In genomic region chr3:11593318-11594034, GRCh38 we compare ENCODE assay signal across 14 cellular contexts. TPM values are rescaled to one million over a fixed set of nuclear protein-coding genes. Genes with fewer than 3 reads are reported as not detected.
DNase-seq lines count a peak whose midpoint lies in the region; ATAC-seq, FAIRE-seq and TF ChIP-seq lines count a peak whose summit lies in the region.
"Had no signal": no experiment of that assay in that cellular context is flagged by ENCODE, and none has a peak within 500 bp of the region (broad histone marks: within the 10 kb centered on the region; RNA-seq: fewer than 3 reads in every experiment).

No MANE protein-coding gene starts in this region.

- peaks cover 44% of the 10 kb centered on the region for H3K36me3 Mint-ChIP-seq in endothelial cell (ENCODE audit: low read depth, unreplicated experiment)
- H3K36me3 Mint-ChIP-seq in osteocyte (ENCODE audit: unreplicated experiment), result peaks cover 40% of the 10 kb centered on the region

- H3K9me3 Mint-ChIP-seq in endothelial cell (ENCODE audit: unreplicated experiment) (peaks cover 3% of the 10 kb centered on the region), osteocyte (ENCODE audit: unreplicated experiment) (peaks cover 3% of the 10 kb centered on the region)

- peaks cover 25% of the 10 kb centered on the region for H4K20me1 ChIP-seq in HepG2 (ENCODE audit: insufficient read depth, low read length)

- H3K27me3 Mint-ChIP-seq in endothelial cell (ENCODE audit: unreplicated experiment), result peaks cover 20% of the 10 kb centered on the region
- no peaks in the 10 kb centered on the region for H3K27me3 Mint-ChIP-seq in osteocyte (ENCODE audit: unreplicated experiment)
- H3K27me3 Mint-ChIP-seq: activated naive CD8-positive, alpha-beta T cell treated with anti-CD3 and anti-CD28 coated beads, Interleukin-2, amount 50 U/mL, for 24 hours had no signal

- POLR2A ChIA-PET in HepG2 (lab: Yijun Ruan, JAX), result interaction anchor here (0.9 kb wide), 1 partner anchor 35 kb away, joined by 3 read pairs; no protein-coding TSS in a partner anchor

- no peak for FAIRE-seq in HepG2 (lab: Jason Lieb, UNC)

- in situ Hi-C loops in HepG2 (cut with HindIII; ENCODE audit: extremely low pct_ligation_motif_present, low pct_unique_long_range_greater_than_20kb), result loop anchor here (5.0 kb wide), 1 partner anchor 49 kb away; the partner anchor contains the start of gene VGLL4

- no TSS peak for BruUV-seq in HepG2 (replicated peaks; lab: Mats Ljungman, UMichigan)

- peaks cover 9 to 36% of the 10 kb centered on the region in 2 experiments for H3K36me3 ChIP-seq in HepG2 (replicated peaks in 1 of 2; ENCODE audit: control insufficient read depth in 1 of 2, insufficient read depth in 2 of 2, low read length in 2 of 2)
- no peaks in the 10 kb centered on the region for H3K36me3 ChIP-seq in right lobe of liver

- H3K4me1 Mint-ChIP-seq in endothelial cell (ENCODE audit: unreplicated experiment) (peaks cover 71% of the 10 kb centered on the region), osteocyte (ENCODE audit: unreplicated experiment) (peaks cover 80% of the 10 kb centered on the region)

- peak overlapping the region; percentile 53 for H3K27ac ChIP-seq in HepG2 (ENCODE audit: extremely low read length, insufficient read depth, low read length)
- no peak overlapping the region for H3K27ac ChIP-seq in right lobe of liver

- H3K4me1 ChIP-seq in HepG2 (ENCODE audit: insufficient read depth, low read length), result peaks cover 65% of the 10 kb centered on the region
- H3K4me1 ChIP-seq in right lobe of liver, result peaks cover 0 to 5% (median 0%) of the 10 kb centered on the region in 4 donors

- intact Hi-C loops in HepG2 (cut with micrococcal nuclease; ENCODE audit: unreplicated experiment) (loop anchor here (2.0 kb wide), 1 partner anchor 25 kb away; no protein-coding TSS in a partner anchor), right lobe of liver (cut with DNase I) (no loop called here)

- peak overlapping the region; percentile 58 for H3K4me2 ChIP-seq in HepG2 (ENCODE audit: low read depth, low read length)

- CTCF ChIA-PET in HepG2 (lab: Yijun Ruan, JAX; ENCODE audit: low intra/inter-chr PET ratio, low total read pairs), result no interaction called here

- H3K4me3 Mint-ChIP-seq in endothelial cell (ENCODE audit: unreplicated experiment), result peak overlapping the region; percentile 8
- no peak overlapping the region for H3K4me3 Mint-ChIP-seq in osteocyte (ENCODE audit: unreplicated experiment)
- H3K4me3 Mint-ChIP-seq: activated naive CD8-positive, alpha-beta T cell treated with anti-CD3 and anti-CD28 coated beads, Interleukin-2, amount 50 U/mL, for 24 hours had no signal

- H3K27me3 ChIP-seq in HepG2 (ENCODE audit: control insufficient read depth in 1 of 2, insufficient read depth in 2 of 2, low read length in 2 of 2) (no peaks in the 10 kb centered on the region), right lobe of liver (no peaks in the 10 kb centered on the region)

- TF ChIP-seq RAD21 in HepG2 (CRISPR knock-in tag; IDR thresholded peaks at IDR 0.05), result no peak

- peak overlapping the region; percentile 80 for H3K27ac Mint-ChIP-seq in endothelial cell (ENCODE audit: unreplicated experiment)
- peak overlapping the region; percentile 83 for H3K27ac Mint-ChIP-seq in osteocyte (ENCODE audit: unreplicated experiment)
- H3K27ac Mint-ChIP-seq: activated naive CD8-positive, alpha-beta T cell treated with anti-CD3 and anti-CD28 coated beads, Interleukin-2, amount 50 U/mL, for 24 hours had no signal

- DNase-seq in HepG2 (ENCODE audit: low spot score), result peak; percentile 78
- no peak for DNase-seq in right lobe of liver
- no peak for DNase-seq in endothelial cell (ENCODE audit: low spot score)
- no peak for DNase-seq in osteocyte (ENCODE audit: extremely low spot score, unreplicated experiment)
- DNase-seq in activated CD4-positive, alpha-beta T cell treated with anti-CD3 and anti-CD28 coated beads, Interleukin-2, amount 50 U/mL, for 1 hour, result no peak
- DNase-seq: activated naive CD8-positive, alpha-beta T cell treated with anti-CD3 and anti-CD28 coated beads, Interleukin-2, amount 50 U/mL, for 24 hours; activated T-cell treated with anti-CD3 and anti-CD28 coated beads for 4 hours; foreskin fibroblast; NCI-H1092 treated with DMSO at 0.1 percent for 48 hours; NCI-H345; SW 1271 had no signal

- TF ChIP-seq POLR2A in HepG2 (IDR thresholded peaks at IDR 0.05; ENCODE audit: insufficient read depth in 1 of 2, low read depth in 2 of 2, low read length in 2 of 2) (no peak), right lobe of liver (IDR thresholded peaks at IDR 0.05) (no peak)

- H3K9me3 ChIP-seq in HepG2 (ENCODE audit: low read length) (no peaks in the 10 kb centered on the region), right lobe of liver (no peaks in the 10 kb centered on the region)

- H2AFZ ChIP-seq in HepG2 (ENCODE audit: low read length), result no peak overlapping the region

- TF ChIP-seq EP300 in HepG2 (IDR thresholded peaks at IDR 0.05; ENCODE audit: low read depth in 2 of 2, low read length in 2 of 2) (peak in 1 of 2 experiments; percentile 51; a peak in 1 of 4 replicates), HepG2 (CRISPR knock-in tag; IDR thresholded peaks at IDR 0.05; ENCODE audit: borderline replicate concordance) (peak; percentile 80; the same call in 1 of the 2 replicates)

- TF ChIP-seq CTCF in HepG2 (CRISPR knock-in tag; IDR thresholded peaks at IDR 0.05) (no peak), right lobe of liver (IDR thresholded peaks at IDR 0.05) (no peak), endothelial cell (IDR thresholded peaks at IDR 0.05; ENCODE audit: unreplicated experiment) (no peak), osteocyte (IDR thresholded peaks at IDR 0.05) (no peak)

- H3K79me2 ChIP-seq in HepG2 (ENCODE audit: insufficient read depth, low read length), result peaks cover 88% of the 10 kb centered on the region

- ATAC-seq in HepG2, result peak; percentile 83
- ATAC-seq in right lobe of liver, result no peak
- ATAC-seq in HG03135 (IDR thresholded peaks at IDR 0.05; ENCODE audit: unreplicated experiment), result no peak
- ATAC-seq in HG03354 (IDR thresholded peaks at IDR 0.05; ENCODE audit: poor library complexity, severe bottlenecking, unreplicated experiment), result no peak
- ATAC-seq in HG03565 (IDR thresholded peaks at IDR 0.05; ENCODE audit: unreplicated experiment), result no peak
- ATAC-seq: activated naive CD8-positive, alpha-beta T cell treated with anti-CD3 and anti-CD28 coated beads, Interleukin-2, amount 50 U/mL, for 24 hours had no signal

- WGBS in HepG2 (ENCODE audit: low lambda C conversion rate), result 17% methylated on average over 8 of the region's 10 CpGs
- WGBS in right lobe of liver (ENCODE audit: insufficient coverage, low coverage, low lambda C conversion rate, missing lambda C conversion rate), result 81% methylated on average over 9 of the region's 10 CpGs

- H3K4me3 ChIP-seq in HepG2 (replicated peaks in 1 of 3; ENCODE audit: insufficient read depth in 1 of 3, low read depth in 2 of 3, low read length in 3 of 3) (peak overlapping the region in 1 of 3 experiments; percentile 9; a peak in 2 of 6 replicates), right lobe of liver (no peak overlapping the region)

- 0 out of 2 replicates have a peak overlapping the region, but pooled peaks have one; percentile 19 for H3K9ac ChIP-seq in HepG2 (ENCODE audit: insufficient read depth, low read depth, low read length)

TF ChIP-seq in HepG2, 621 proteins besides CTCF, POLR2A, EP300 and RAD21 (continues in another document):
- TF ChIP-seq PAWR (CRISPR knock-in tag; IDR thresholded peaks at IDR 0.05; ENCODE audit: borderline replicate concordance) (no peak), FOSL2 (CRISPR knock-in tag; IDR thresholded peaks at IDR 0.05) (peak; percentile 63)

RNA-seq across cellular contexts. Expression of gene VGLL4, which starts 50.2 kb away (rescaled TPM):
- total RNA-seq in HepG2 (2016; rRNA removed; fragmentation: Illumina TruSeq; extraction: Trizol) (19.8 and 23.2 TPM in 2 replicates), right lobe of liver (10 to 100 TPM; 10.4 to 22.4 (median 15.2) TPM), endothelial cell (ENCODE audit: unreplicated experiment) (120 TPM), osteocyte (130 and 139 TPM in 2 replicates)
- 5.7 and 6.9 TPM in 2 replicates for total RNA-seq in HepG2 (2016; cell fraction: cytosol; rRNA removed; fragmentation: Illumina TruSeq; extraction: Trizol; ENCODE audit: low read depth)
- total RNA-seq in HepG2 (2016; cell fraction: insoluble cytoplasmic fraction; rRNA removed; fragmentation: Illumina TruSeq; extraction: Trizol), result 17.4 and 24.9 TPM in 2 replicates
- total RNA-seq in HepG2 (2016; cell fraction: membrane; rRNA removed; fragmentation: Illumina TruSeq; extraction: Trizol), result 14.9 and 15.9 TPM in 2 replicates
- 19.1 and 24.5 TPM in 2 replicates for total RNA-seq in HepG2 (2016; cell fraction: nucleus; rRNA removed; fragmentation: Illumina TruSeq; extraction: Trizol)
- 37.9 and 39.0 TPM in 2 replicates for polyA plus RNA-seq in HepG2 (2011; rRNA removed)
- 24.5 and 31.8 TPM in 2 replicates for polyA plus RNA-seq in HepG2 (2011; cell fraction: cytosol; rRNA removed)
- 60.5 and 94.9 TPM in 2 replicates for polyA plus RNA-seq in HepG2 (2011; cell fraction: nucleus; rRNA removed)
- polyA plus RNA-seq in HepG2 (2012), result 19.7 and 20.7 TPM in 2 replicates
- 11.7 and 14.1 TPM in 2 replicates for polyA plus RNA-seq in HepG2 (2016; cell fraction: cytosol; fragmentation: Illumina TruSeq; extraction: Trizol; ENCODE audit: low read depth)
- 18.4 and 22.3 TPM in 2 replicates for polyA plus RNA-seq in HepG2 (2016; cell fraction: insoluble cytoplasmic fraction; fragmentation: Illumina TruSeq; extraction: Trizol; ENCODE audit: low read depth)
- 14.3 and 15.7 TPM in 2 replicates for polyA plus RNA-seq in HepG2 (2016; cell fraction: membrane; fragmentation: Illumina TruSeq; extraction: Trizol; ENCODE audit: low read depth)
- polyA plus RNA-seq in HepG2 (2016; cell fraction: nucleus; fragmentation: Illumina TruSeq; extraction: Trizol; ENCODE audit: insufficient read depth, low read depth), result 25.1 and 27.2 TPM in 2 replicates
- polyA minus RNA-seq in HepG2 (2011; rRNA and poly(A)+ RNA removed; ENCODE audit: low replicate concordance), result 34.5 and 40.7 TPM in 2 replicates
- polyA minus RNA-seq in HepG2 (2011; cell fraction: cytosol; rRNA and poly(A)+ RNA removed), result 14.9 and 16.5 TPM in 2 replicates
- 53.2 and 54.6 TPM in 2 replicates for polyA minus RNA-seq in HepG2 (2011; cell fraction: nucleus; rRNA and poly(A)+ RNA removed)
